18 cellular contexts compared by ENCODE assay signal in the genomic region with DNA sequence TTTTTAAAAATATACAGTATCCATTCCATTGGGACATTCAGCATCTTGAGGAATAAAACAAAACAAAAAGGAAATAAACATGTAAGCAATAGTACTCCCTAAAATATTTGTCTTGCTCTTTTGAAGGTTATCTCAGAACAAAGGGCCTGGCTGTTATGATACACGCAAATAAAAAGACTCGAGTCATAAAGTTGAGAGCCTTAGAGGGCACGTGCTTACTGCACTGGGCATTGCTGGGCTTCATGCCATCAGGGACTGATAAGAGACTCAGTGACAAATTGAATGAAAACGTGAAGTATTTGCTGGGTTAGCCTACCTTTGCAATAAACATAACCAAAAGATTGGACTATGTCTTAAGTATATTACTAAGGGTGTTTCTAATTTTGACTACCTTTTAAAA.
DNase-seq lines count a peak whose midpoint lies in the region; FAIRE-seq and TF ChIP-seq lines count a peak whose summit lies in the region.
"Had no signal": no experiment of that assay in that cellular context is flagged by ENCODE, and none has a peak within 500 bp of the region (broad histone marks: within the 10 kb centered on the region; RNA-seq: fewer than 3 reads in every experiment).

No MANE protein-coding gene starts in this region.

- peak overlapping the region in 1 of 5 donors; percentile 37 for H3K27ac ChIP-seq in stomach
- H3K27ac ChIP-seq: right lobe of liver, tibial nerve had no signal

- no peak for TF ChIP-seq POLR2A in stomach (IDR thresholded peaks at IDR 0.05)

- no peak overlapping the region for H3K4me3 ChIP-seq in stomach
- H3K4me3 ChIP-seq: right lobe of liver, tibial nerve had no signal

- TF ChIP-seq CTCF in stomach (IDR thresholded peaks at IDR 0.05) = no peak

- H3K27me3 ChIP-seq in stomach = no peaks in the 10 kb centered on the region
- H3K27me3 ChIP-seq: right lobe of liver, tibial nerve had no signal

- no peaks in the 10 kb centered on the region for H3K36me3 ChIP-seq in stomach
- H3K36me3 ChIP-seq: right lobe of liver, tibial nerve had no signal

- H3K9me3 ChIP-seq in stomach = no peaks in the 10 kb centered on the region
- H3K9me3 ChIP-seq: right lobe of liver, tibial nerve had no signal

- peak; percentile 24 for FAIRE-seq in RCC 7860 (lab: Jason Lieb, UNC)
- FAIRE-seq: H1 had no signal

- intact Hi-C loops in stomach (cut with DNase I; ENCODE audit: low total_unique reads) = no loop called here

- H3K4me1 ChIP-seq in stomach = peaks cover 0 to 15% (median 6%) of the 10 kb centered on the region in 4 donors
- H3K4me1 ChIP-seq: right lobe of liver, tibial nerve had no signal

- WGBS in stomach, 5 donors = 24 to 49% (median 43%) methylated on average over 4 of the region's 4 CpGs

- no peak for TF ChIP-seq EP300 in stomach (IDR thresholded peaks at IDR 0.05)

- DNase-seq in NCI-H2029 (lab: John Stamatoyannopoulos, UW) = peak; percentile 26
- DNase-seq in NCI-H2029 treated with DMSO at 0.1 percent for 48 hours (lab: John Stamatoyannopoulos, UW) = no peak
- peak; percentile 9 for DNase-seq in RCC 7860 (ENCODE audit: low spot score)
- DNase-seq in foreskin melanocyte = peak; percentile 9
- DNase-seq in stomach = peak; percentile 76
- no peak for DNase-seq in KG1 (lab: John Stamatoyannopoulos, UW)
- DNase-seq in NCI-H1105 treated with DMSO at 0.1 percent for 48 hours (lab: John Stamatoyannopoulos, UW) = no peak
- DNase-seq in stimulated activated naive CD4-positive, alpha-beta T cell (lab: John Stamatoyannopoulos, UW) = no peak
- DNase-seq: 8988T; activated CD4-positive, CD25-positive, alpha-beta regulatory T cell treated with anti-CD3 and anti-CD28 coated beads, Interleukin-2, amount 50 U/mL, for 72 hours; activated CD8-positive, alpha-beta memory T cell treated with anti-CD3 and anti-CD28 coated beads, Interleukin-2, amount 50 U/mL, for 4 hours; activated naive CD4-positive, alpha-beta T cell treated with anti-CD3 and anti-CD28 coated beads, Interleukin-2, amount 50 U/mL, for 16 hours; caudate nucleus; EL; NCI-H1930; right lobe of liver had no signal

Comparison
In these comparisons a context has a peak if more than half of its experiments do, and no peak if none do; other contexts are left out.
1. DNase-seq: peak in NCI-H2029 (single experiment), RCC 7860 (single experiment), foreskin melanocyte (single experiment) and stomach (single experiment); none in NCI-H2029 treated with DMSO at 0.1 percent for 48 hours (single experiment), KG1 (single experiment), NCI-H1105 treated with DMSO at 0.1 percent for 48 hours (single experiment) and stimulated activated naive CD4-positive, alpha-beta T cell (0 of 6).